In genomic region chr17:12790806-12791148, GRCh38 we compare ENCODE assay signal across 8 cellular contexts. TPM values are rescaled to one million over a fixed set of nuclear protein-coding genes. Genes with fewer than 3 reads are reported as not detected.
DNase-seq lines count a peak whose midpoint lies in the region; FAIRE-seq and TF ChIP-seq lines count a peak whose summit lies in the region.
"Had no signal": no experiment of that assay in that cellular context is flagged by ENCODE, and none has a peak within 500 bp of the region (broad histone marks: within the 10 kb centered on the region; RNA-seq: fewer than 3 reads in every experiment).

No MANE protein-coding gene starts in this region.

- no peaks in the 10 kb centered on the region; the same call in 1 of the 2 replicates for H3K27me3 ChIP-seq in H7 (ENCODE audit: control insufficient read depth, insufficient read depth, low read length)
- no peaks in the 10 kb centered on the region for H3K27me3 ChIP-seq in WERI-Rb-1 (ENCODE audit: insufficient read depth, low read depth, severe bottlenecking)
- peaks cover 16% of the 10 kb centered on the region for H3K27me3 ChIP-seq in iPS-20b (ENCODE audit: insufficient read depth, low read length)
- no peaks in the 10 kb centered on the region for H3K27me3 ChIP-seq in rectal smooth muscle tissue (ENCODE audit: control insufficient read depth, insufficient read depth, low read length)

- H3K9ac ChIP-seq in iPS-20b (ENCODE audit: low read depth, low read length), result peak overlapping the region; percentile 74; the same call in 1 of the 2 replicates
- H3K9ac ChIP-seq in rectal smooth muscle tissue (ENCODE audit: low read length), result no peak overlapping the region

- TF ChIP-seq CTCF in WERI-Rb-1 (IDR thresholded peaks at IDR 0.05; ENCODE audit: low read depth, low read length), result no peak

- H3K36me3 ChIP-seq in H7 (replicated peaks; ENCODE audit: control insufficient read depth, insufficient read depth, low read length) (no peaks in the 10 kb centered on the region), WERI-Rb-1 (no peaks in the 10 kb centered on the region), iPS-20b (ENCODE audit: insufficient read depth, low read depth, low read length) (no peaks in the 10 kb centered on the region), rectal smooth muscle tissue (ENCODE audit: control insufficient read depth, insufficient read depth, low read length) (no peaks in the 10 kb centered on the region)

- H3K4me3 ChIP-seq in H7 (ENCODE audit: insufficient read depth, low read depth, low read length) (peak overlapping the region; percentile 93), WERI-Rb-1 (ENCODE audit: low read depth, low read length) (no peak overlapping the region), iPS-20b (ENCODE audit: low read length) (peak overlapping the region; percentile 94), rectal smooth muscle tissue (ENCODE audit: low read length) (peak overlapping the region; percentile 79)

- H3K4me1 ChIP-seq in iPS-20b (ENCODE audit: insufficient read depth, low read length), result peaks cover 10% of the 10 kb centered on the region; the same call in 1 of the 2 replicates
- H3K4me1 ChIP-seq in rectal smooth muscle tissue (ENCODE audit: control insufficient read depth, insufficient read depth, low read length), result no peaks in the 10 kb centered on the region

- no peak for TF ChIP-seq POLR2A in GM12892 (IDR thresholded peaks at IDR 0.05; ENCODE audit: low read depth, low read length)

- FAIRE-seq in GM12892 (lab: Jason Lieb, UNC), result no peak

- H3K9me3 ChIP-seq in WERI-Rb-1 (ENCODE audit: severe bottlenecking), result no peaks in the 10 kb centered on the region
- no peaks in the 10 kb centered on the region for H3K9me3 ChIP-seq in iPS-20b (ENCODE audit: insufficient read depth, low read depth, low read length)

- H3K27ac ChIP-seq in WERI-Rb-1, result no peak overlapping the region
- H3K27ac ChIP-seq in iPS-20b (ENCODE audit: low read length), result no peak overlapping the region
- no peak overlapping the region for H3K27ac ChIP-seq in rectal smooth muscle tissue (ENCODE audit: low read depth, low read length)
- H3K27ac ChIP-seq: epithelial cell of prostate had no signal

- DNase-seq in H7 (peak; percentile 22), WERI-Rb-1 (peak; percentile 13), DMS53 treated with DMSO at 0.1 percent for 48 hours (lab: John Stamatoyannopoulos, UW; ENCODE audit: unreplicated experiment) (no peak), GM12892 (ENCODE audit: insufficient read length) (no peak)
- DNase-seq in activated naive CD4-positive, alpha-beta T cell treated with anti-CD3 and anti-CD28 coated beads, Interleukin-2, amount 50 U/mL, for 16 hours, result no peak

RNA-seq across cellular contexts. Expression of gene ARHGAP44, which starts 1.5 kb away (rescaled TPM):
- total RNA-seq in H7 (2014; rRNA removed; shearing (Covaris generic)), result 9.2 and 11.2 TPM in 2 replicates
- 9.7 TPM for polyA plus RNA-seq in GM12892 (2012; ENCODE audit: missing spikeins)

Comparison
In these comparisons a context has a peak if more than half of its experiments do, and no peak if none do; other contexts are left out.
1. DNase-seq: peak in H7 (single experiment) and WERI-Rb-1 (single experiment); none in activated naive CD4-positive, alpha-beta T cell treated with anti-CD3 and anti-CD28 coated beads, Interleukin-2, amount 50 U/mL, for 16 hours (single experiment), DMS53 treated with DMSO at 0.1 percent for 48 hours (single experiment) and GM12892 (single experiment).